ENCODE assay signal across 8 cellular contexts in the genomic region with DNA sequence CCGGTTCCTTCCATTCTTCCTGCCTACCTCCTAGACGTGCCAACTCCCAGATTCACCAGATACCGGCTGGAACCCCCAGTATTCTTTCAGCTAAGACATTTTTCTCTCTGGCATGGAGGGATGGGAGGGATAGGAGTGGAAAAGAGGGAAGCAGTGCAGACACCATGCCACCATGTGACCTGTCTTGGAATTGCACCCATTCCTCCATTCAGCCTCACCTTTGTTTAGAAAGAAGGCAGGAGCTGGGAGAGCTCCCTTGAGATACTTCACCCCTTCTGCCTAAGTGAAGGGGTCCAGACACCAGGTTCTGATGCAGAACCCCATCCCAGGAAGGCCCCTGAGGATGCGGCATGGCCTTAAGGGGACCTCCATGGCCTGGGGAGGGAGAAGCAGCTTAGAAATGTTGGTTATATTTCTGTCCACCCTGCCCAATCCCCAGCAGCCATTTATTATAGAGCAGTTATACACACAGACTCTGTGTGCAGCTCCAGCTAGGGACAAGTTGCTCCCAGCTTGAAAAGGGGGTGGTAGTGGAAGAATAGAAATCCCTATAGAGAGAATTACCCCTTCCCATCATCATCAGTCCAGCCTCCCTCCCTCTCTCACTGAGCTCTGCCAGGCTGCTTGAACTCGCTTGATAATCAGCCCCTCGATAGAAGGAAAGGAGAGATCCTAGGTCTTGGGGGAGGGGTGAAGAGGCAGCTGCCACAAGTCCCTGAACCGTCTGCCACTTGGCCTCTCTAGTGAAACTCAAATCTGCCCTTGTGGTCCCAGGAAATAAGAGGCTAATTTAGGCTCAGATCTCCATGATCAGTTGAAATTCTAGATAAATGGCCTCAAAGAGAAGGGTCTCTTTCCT. TPM values are rescaled to one million over a fixed set of nuclear protein-coding genes. Genes with fewer than 3 reads are reported as not detected.
A peak's percentile ranks its signal among the peaks of the same experiment; 100 is the strongest.
DNase-seq lines count a peak whose midpoint lies in the region; ATAC-seq and TF ChIP-seq lines count a peak whose summit lies in the region.

No MANE protein-coding gene starts in this region.

- no peaks in the 10 kb centered on the region for H3K79me2 ChIP-seq in PC-9 (ENCODE audit: low read depth)

- 0 out of 2 replicates have a peak overlapping the region, but pooled peaks have one; percentile 31 for H3K4me2 ChIP-seq in PC-9

- no peaks in the 10 kb centered on the region for H3K27me3 Mint-ChIP-seq in neural crest cell (ENCODE audit: low read depth)

- intact Hi-C loops in PC-9 (cut with micrococcal nuclease; ENCODE audit: unreplicated experiment), result loop anchor here (2.0 kb wide), 1 partner anchor 96 kb away; no protein-coding TSS in a partner anchor

- H3K4me3 Mint-ChIP-seq in neural crest cell, result peak overlapping the region; percentile 45

- H3K36me3 ChIP-seq in PC-9 (ENCODE audit: low read depth) (no peaks in the 10 kb centered on the region), esophagus (ENCODE audit: control insufficient read depth in 2 of 2, insufficient read depth in 2 of 2, low read length in 1 of 2) (peaks cover 0 to 4% of the 10 kb centered on the region in 2 donors)

- H3K4me1 ChIP-seq in PC-9 (replicated peaks; ENCODE audit: insufficient read depth) (peaks cover 17% of the 10 kb centered on the region; the same call in 1 of the 2 replicates), esophagus (ENCODE audit: control insufficient read depth in 2 of 2, insufficient read depth in 2 of 2, low read length in 1 of 2) (peaks cover 15 to 25% of the 10 kb centered on the region in 2 donors)

- no peaks in the 10 kb centered on the region for H3K9me2 ChIP-seq in PC-9 (ENCODE audit: insufficient read depth)

- DNase-seq in CD1c-positive myeloid dendritic cell (ENCODE audit: extremely low spot score) (peak; percentile 28), HCEC 1CT (peak; percentile 56), PC-9 (peak in 1 of 2 experiments; percentile 22), neural crest cell (ENCODE audit: low read depth, low spot score) (peak; percentile 47)

- H3K27me3 ChIP-seq in PC-9 (ENCODE audit: insufficient read depth, low read depth), result no peaks in the 10 kb centered on the region
- no peaks in the 10 kb centered on the region for H3K27me3 ChIP-seq in esophagus (ENCODE audit: control insufficient read depth in 1 of 2, insufficient read depth in 2 of 2, low read length in 2 of 2)

- CTCF ChIA-PET in PC-9 (lab: Charles Lee), result interaction anchor here (0.8 to 1.2 kb wide), 3 partner anchors 10 to 558 kb away, joined by 3 to 4 read pairs (median 3); partner anchors contain the start of gene ATOSB

- H3K9me3 Mint-ChIP-seq in neural crest cell, result no peaks in the 10 kb centered on the region

- H3K9me3 ChIP-seq in PC-9 (ENCODE audit: insufficient read depth, low read depth), result no peaks in the 10 kb centered on the region
- no peaks in the 10 kb centered on the region for H3K9me3 ChIP-seq in esophagus (ENCODE audit: control insufficient read depth in 2 of 2, insufficient read depth in 1 of 2, low read depth in 1 of 2, low read length in 1 of 2)

- POLR2A ChIA-PET in PC-9 (lab: Charles Lee; ENCODE audit: unreplicated experiment), result interaction anchor here (0.6 kb wide), 1 partner anchor 33 kb away, joined by 14 read pairs; no protein-coding TSS in a partner anchor

- no peaks in the 10 kb centered on the region for H4K20me1 ChIP-seq in PC-9 (ENCODE audit: insufficient read depth)

- BruUV-seq in PC-9 (replicated peaks; lab: Mats Ljungman, UMichigan), result no TSS peak

- no peak overlapping the region for H2AFZ ChIP-seq in PC-9

- peak; percentile 67 for TF ChIP-seq CTCF in PC-9 (conservative IDR thresholded peaks at IDR 0.05)
- peak; percentile 70 for TF ChIP-seq CTCF in neural crest cell (conservative IDR thresholded peaks at IDR 0.05)

- no peak overlapping the region for H3K27ac ChIP-seq in PC-9
- H3K27ac ChIP-seq in esophagus (ENCODE audit: low read depth in 2 of 2, low read length in 1 of 2), result peak overlapping the region; percentile 79 to 94

- no peak overlapping the region for H3K4me3 ChIP-seq in PC-9
- no peak overlapping the region for H3K4me3 ChIP-seq in esophagus (ENCODE audit: low read depth in 1 of 2, low read length in 2 of 2)

- H3F3A ChIP-seq in PC-9 (ENCODE audit: insufficient read depth, low read depth), result peaks cover 4% of the 10 kb centered on the region; the same call in 1 of the 2 replicates

- peaks cover 4% of the 10 kb centered on the region for H3K36me3 Mint-ChIP-seq in neural crest cell (ENCODE audit: low read depth)

- 42 to 54% methylated on average over 7 of the region's 7 CpGs for WGBS in esophagus, 2 donors

- no peak overlapping the region for H3K27ac Mint-ChIP-seq in neural crest cell (ENCODE audit: unreplicated experiment)

- peaks cover 33% of the 10 kb centered on the region for H3K4me1 Mint-ChIP-seq in neural crest cell

- no peak for ATAC-seq in HG03565 (IDR thresholded peaks at IDR 0.05; ENCODE audit: unreplicated experiment)
- no peak for ATAC-seq in HG03342 (IDR thresholded peaks at IDR 0.05; ENCODE audit: unreplicated experiment)
- no peak for ATAC-seq in GM18861 (IDR thresholded peaks at IDR 0.05; ENCODE audit: unreplicated experiment)

RNA-seq across cellular contexts. Expression of gene DNAJB5, which starts 5.1 kb away (rescaled TPM):
- total RNA-seq in PC-9 (2021) (0.79 and 0.98 TPM in 2 replicates), neural crest cell (27.1 and 28.7 TPM in 2 replicates)
- 1 to 10 TPM; 4.2 to 8.9 TPM for polyA plus RNA-seq in esophagus

RNA-seq across cellular contexts. Expression of gene PHF24, which starts 36.6 kb away (rescaled TPM):
- total RNA-seq in PC-9 (2021), result not detected in 2 replicates
- polyA plus RNA-seq in esophagus, result under 1 TPM; 0.04 to 0.07 TPM
- 0.63 and 1.2 TPM in 2 replicates for total RNA-seq in neural crest cell

Comparison
In these comparisons a context has a peak if more than half of its experiments do, and no peak if none do; other contexts are left out.
1. RNA of gene DNAJB5, which starts 5.1 kb away (total RNA-seq): 27.1 to 28.7 TPM in neural crest cell; 0.79 to 0.98 TPM in PC-9; every median in the first group is over 10 times any median in the second.